10 cellular contexts compared by ENCODE assay signal in genomic region chr15:26628879-26629529, GRCh38.
DNase-seq lines count a peak whose midpoint lies in the region; ATAC-seq and TF ChIP-seq lines count a peak whose summit lies in the region.
"Had no signal": no experiment of that assay in that cellular context is flagged by ENCODE, and none has a peak within 500 bp of the region (broad histone marks: within the 10 kb centered on the region; RNA-seq: fewer than 3 reads in every experiment).

No MANE protein-coding gene starts in this region.

- POLR2A ChIA-PET in OCI-LY7 (lab: Charles Lee): interaction anchor here (0.6 to 1.0 kb wide), 4 partner anchors 12 to 1190 kb away, joined by 3 to 5 read pairs (median 3); partner anchors contain the start of gene UBE3A

- no peaks in the 10 kb centered on the region for H3K9me2 ChIP-seq in OCI-LY7 (ENCODE audit: insufficient read depth, low read length)

- no peak overlapping the region for H3K9ac ChIP-seq in parathyroid adenoma

- CTCF ChIA-PET in OCI-LY7 (lab: Charles Lee; ENCODE audit: unreplicated experiment): interaction anchor here (0.6 to 1.2 kb wide), 2 partner anchors 9 to 421 kb away, joined by 3 read pairs; no protein-coding TSS in a partner anchor

- no TSS peak for BruUV-seq in OCI-LY7 (replicated peaks; lab: Mats Ljungman, UMichigan)

- H3K27me3 ChIP-seq in parathyroid adenoma (ENCODE audit: control insufficient read depth, insufficient read depth, low read length): no peaks in the 10 kb centered on the region

- intact Hi-C loops in OCI-LY7 (cut with micrococcal nuclease; ENCODE audit: unreplicated experiment): no loop called here

- no peak for ATAC-seq in GM21786 (IDR thresholded peaks at IDR 0.05; ENCODE audit: unreplicated experiment)

- H3K9me3 ChIP-seq in OCI-LY7 (ENCODE audit: low read length): no peaks in the 10 kb centered on the region
- H3K9me3 ChIP-seq in parathyroid adenoma (ENCODE audit: control insufficient read depth, low read length): no peaks in the 10 kb centered on the region

- H3K36me3 ChIP-seq in OCI-LY7 (ENCODE audit: insufficient read depth, low read length) (no peaks in the 10 kb centered on the region), parathyroid adenoma (ENCODE audit: control insufficient read depth, insufficient read depth, low read length) (no peaks in the 10 kb centered on the region)

- TF ChIP-seq CTCF in OCI-LY7 (conservative IDR thresholded peaks at IDR 0.05; ENCODE audit: low read length) (0 out of 2 replicates have a peak, but pooled peaks have one; percentile 26), fibroblast of villous mesenchyme (IDR thresholded peaks at IDR 0.05; ENCODE audit: insufficient read depth, low read depth, low read length) (no peak), parathyroid adenoma (IDR thresholded peaks at IDR 0.05) (peak; percentile 14)

- peak; percentile 84 for DNase-seq in EH (ENCODE audit: low read depth)
- DNase-seq in OCI-LY7 (ENCODE audit: low spot score): peak; percentile 87
- peak; percentile 17 for DNase-seq in fibroblast of villous mesenchyme (ENCODE audit: low read depth)
- DNase-seq in DMS79 treated with DMSO at 0.1 percent for 48 hours (lab: John Stamatoyannopoulos, UW): no peak
- DNase-seq in NCI-H748 (lab: John Stamatoyannopoulos, UW; ENCODE audit: unreplicated experiment): no peak
- DNase-seq in T1000 (lab: John Stamatoyannopoulos, UW): no peak
- DNase-seq: Karpas-422, naive B cell had no signal

- H3K4me2 ChIP-seq in OCI-LY7 (ENCODE audit: low read length) (peak overlapping the region; percentile 73), parathyroid adenoma (ENCODE audit: low read length) (no peak overlapping the region)

- H2AFZ ChIP-seq in OCI-LY7 (ENCODE audit: low read length): peak overlapping the region; percentile 55; the same call in 1 of the 2 replicates
- peak overlapping the region; percentile 87 for H2AFZ ChIP-seq in parathyroid adenoma

- peak overlapping the region; percentile 75 for H3K4me3 ChIP-seq in OCI-LY7 (ENCODE audit: low read depth, low read length, poor library complexity, severe bottlenecking)
- H3K4me3 ChIP-seq in fibroblast of villous mesenchyme (ENCODE audit: low read depth, low read length): no peak overlapping the region
- no peak overlapping the region for H3K4me3 ChIP-seq in parathyroid adenoma (ENCODE audit: low read depth, low read length)

- H3K27ac ChIP-seq in OCI-LY7 (ENCODE audit: low read depth, low read length, poor library complexity, severe bottlenecking) (peak overlapping the region; percentile 69), parathyroid adenoma (peak overlapping the region; percentile 60)

- H3K79me2 ChIP-seq in OCI-LY7 (ENCODE audit: insufficient read depth, low read depth, low read length) (peaks cover 7% of the 10 kb centered on the region; the same call in 1 of the 2 replicates), parathyroid adenoma (no peaks in the 10 kb centered on the region)

- H3K4me1 ChIP-seq in OCI-LY7 (ENCODE audit: insufficient read depth, low read length, poor library complexity, severe bottlenecking) (peaks cover 55% of the 10 kb centered on the region), parathyroid adenoma (no peaks in the 10 kb centered on the region)

- no peaks in the 10 kb centered on the region for H4K20me1 ChIP-seq in OCI-LY7 (ENCODE audit: insufficient read depth, low read length)

Comparison
In these comparisons a context has a peak if more than half of its experiments do, and no peak if none do; other contexts are left out.
1. DNase-seq: peak in EH (single experiment), OCI-LY7 (single experiment) and fibroblast of villous mesenchyme (single experiment); none in DMS79 treated with DMSO at 0.1 percent for 48 hours (single experiment), NCI-H748 (single experiment) and T1000 (single experiment).